Comparison of ENCODE assay signal across 9 cellular contexts in genomic region chr13:113724016-113724758, GRCh38. TPM values are rescaled to one million over a fixed set of nuclear protein-coding genes. Genes with fewer than 3 reads are reported as not detected.
DNase-seq lines count a peak whose midpoint lies in the region; ATAC-seq lines count a peak whose summit lies in the region.
"Had no signal": no experiment of that assay in that cellular context is flagged by ENCODE, and none has a peak within 500 bp of the region (broad histone marks: within the 10 kb centered on the region; RNA-seq: fewer than 3 reads in every experiment).

No MANE protein-coding gene starts in this region.

- H3K9me3 ChIP-seq in HUES6 (ENCODE audit: control insufficient read depth, insufficient read depth, low read depth, low read length): peaks cover 9% of the 10 kb centered on the region
- no peaks in the 10 kb centered on the region for H3K9me3 ChIP-seq in iPS-20b (ENCODE audit: insufficient read depth, low read depth, low read length)
- H3K9me3 ChIP-seq: SJCRH30 had no signal

- no peak for DNase-seq in activated naive CD8-positive, alpha-beta T cell treated with anti-CD3 and anti-CD28 coated beads for 36 hours
- DNase-seq in effector CD4-positive, alpha-beta T cell: no peak
- DNase-seq in midbrain (lab: John Stamatoyannopoulos, UW): no peak
- DNase-seq in AML-193 (lab: John Stamatoyannopoulos, UW): no peak
- DNase-seq in NCI-H69 (lab: John Stamatoyannopoulos, UW): no peak
- DNase-seq: SJCRH30 had no signal

- H3K9ac ChIP-seq in HUES6 (ENCODE audit: low read length) (no peak overlapping the region), iPS-20b (ENCODE audit: low read depth, low read length) (no peak overlapping the region)

- no peaks in the 10 kb centered on the region for H3K36me3 Mint-ChIP-seq in activated naive CD8-positive, alpha-beta T cell treated with anti-CD3 and anti-CD28 coated beads for 36 hours
- no peaks in the 10 kb centered on the region for H3K36me3 Mint-ChIP-seq in stimulated activated memory B cell treated with anti-CD40 and anti-IgM and Interleukin-4, amounts not matched to agents 10 μg/mL and 1 μg/mL and 100 μg/mL, for 72 hours

- H3K4me1 ChIP-seq in HUES6 (ENCODE audit: control insufficient read depth, insufficient read depth, low read length) (peaks cover 11% of the 10 kb centered on the region; the same call in 1 of the 2 replicates), iPS-20b (ENCODE audit: insufficient read depth, low read length) (no peaks in the 10 kb centered on the region)
- H3K4me1 ChIP-seq: SJCRH30 had no signal

- H3K27ac Mint-ChIP-seq in activated naive CD8-positive, alpha-beta T cell treated with anti-CD3 and anti-CD28 coated beads for 36 hours: peak overlapping the region; percentile 74
- peak overlapping the region; percentile 77 for H3K27ac Mint-ChIP-seq in stimulated activated memory B cell treated with anti-CD40 and anti-IgM and Interleukin-4, amounts not matched to agents 10 μg/mL and 1 μg/mL and 100 μg/mL, for 72 hours

- ATAC-seq in stimulated activated memory B cell treated with anti-CD40 and anti-IgM and Interleukin-4, amounts not matched to agents 10 μg/mL and 1 μg/mL and 100 μg/mL, for 72 hours: no peak

- H3K4me1 Mint-ChIP-seq in activated naive CD8-positive, alpha-beta T cell treated with anti-CD3 and anti-CD28 coated beads for 36 hours: peaks cover 5% of the 10 kb centered on the region
- H3K4me1 Mint-ChIP-seq in stimulated activated memory B cell treated with anti-CD40 and anti-IgM and Interleukin-4, amounts not matched to agents 10 μg/mL and 1 μg/mL and 100 μg/mL, for 72 hours: peaks cover 14% of the 10 kb centered on the region

- peak overlapping the region; percentile 66 for H3K4me3 ChIP-seq in HUES6 (ENCODE audit: low read depth, low read length)
- H3K4me3 ChIP-seq in iPS-20b (ENCODE audit: low read length): peak overlapping the region; percentile 68
- H3K4me3 ChIP-seq: SJCRH30 had no signal

- H3K9me3 Mint-ChIP-seq in activated naive CD8-positive, alpha-beta T cell treated with anti-CD3 and anti-CD28 coated beads for 36 hours: no peaks in the 10 kb centered on the region
- no peaks in the 10 kb centered on the region for H3K9me3 Mint-ChIP-seq in stimulated activated memory B cell treated with anti-CD40 and anti-IgM and Interleukin-4, amounts not matched to agents 10 μg/mL and 1 μg/mL and 100 μg/mL, for 72 hours

- H3K27me3 Mint-ChIP-seq in activated naive CD8-positive, alpha-beta T cell treated with anti-CD3 and anti-CD28 coated beads for 36 hours: peaks cover 13% of the 10 kb centered on the region
- H3K27me3 Mint-ChIP-seq in stimulated activated memory B cell treated with anti-CD40 and anti-IgM and Interleukin-4, amounts not matched to agents 10 μg/mL and 1 μg/mL and 100 μg/mL, for 72 hours: no peaks in the 10 kb centered on the region

- H3K27ac ChIP-seq in HUES6 (ENCODE audit: low read depth, low read length) (no peak overlapping the region), iPS-20b (ENCODE audit: low read length) (no peak overlapping the region)
- H3K27ac ChIP-seq: SJCRH30 had no signal

- peak overlapping the region; percentile 76 for H3K4me3 Mint-ChIP-seq in activated naive CD8-positive, alpha-beta T cell treated with anti-CD3 and anti-CD28 coated beads for 36 hours
- peak overlapping the region; percentile 77 for H3K4me3 Mint-ChIP-seq in stimulated activated memory B cell treated with anti-CD40 and anti-IgM and Interleukin-4, amounts not matched to agents 10 μg/mL and 1 μg/mL and 100 μg/mL, for 72 hours

- H3K36me3 ChIP-seq in HUES6 (ENCODE audit: control insufficient read depth, insufficient read depth, low read length) (no peaks in the 10 kb centered on the region), iPS-20b (ENCODE audit: insufficient read depth, low read depth, low read length) (no peaks in the 10 kb centered on the region)
- H3K36me3 ChIP-seq: SJCRH30 had no signal

- peaks cover 4% of the 10 kb centered on the region; the same call in 1 of the 2 replicates for H3K27me3 ChIP-seq in HUES6 (ENCODE audit: control insufficient read depth, insufficient read depth, low read length)
- H3K27me3 ChIP-seq in iPS-20b (ENCODE audit: insufficient read depth, low read length): no peaks in the 10 kb centered on the region
- H3K27me3 ChIP-seq: SJCRH30 had no signal

RNA-seq across cellular contexts. Expression of gene TMEM255B, which starts 34.8 kb away (rescaled TPM):
- total RNA-seq in activated naive CD8-positive, alpha-beta T cell treated with anti-CD3 and anti-CD28 coated beads for 36 hours: 1 to 10 TPM; 1.1 to 1.2 TPM
- total RNA-seq: SJCRH30 had no signal

RNA-seq across cellular contexts. Expression of gene GRK1, which starts 57.2 kb away (rescaled TPM):
- not detected for total RNA-seq in activated naive CD8-positive, alpha-beta T cell treated with anti-CD3 and anti-CD28 coated beads for 36 hours
- total RNA-seq: SJCRH30 had no signal
